In the genomic region with DNA sequence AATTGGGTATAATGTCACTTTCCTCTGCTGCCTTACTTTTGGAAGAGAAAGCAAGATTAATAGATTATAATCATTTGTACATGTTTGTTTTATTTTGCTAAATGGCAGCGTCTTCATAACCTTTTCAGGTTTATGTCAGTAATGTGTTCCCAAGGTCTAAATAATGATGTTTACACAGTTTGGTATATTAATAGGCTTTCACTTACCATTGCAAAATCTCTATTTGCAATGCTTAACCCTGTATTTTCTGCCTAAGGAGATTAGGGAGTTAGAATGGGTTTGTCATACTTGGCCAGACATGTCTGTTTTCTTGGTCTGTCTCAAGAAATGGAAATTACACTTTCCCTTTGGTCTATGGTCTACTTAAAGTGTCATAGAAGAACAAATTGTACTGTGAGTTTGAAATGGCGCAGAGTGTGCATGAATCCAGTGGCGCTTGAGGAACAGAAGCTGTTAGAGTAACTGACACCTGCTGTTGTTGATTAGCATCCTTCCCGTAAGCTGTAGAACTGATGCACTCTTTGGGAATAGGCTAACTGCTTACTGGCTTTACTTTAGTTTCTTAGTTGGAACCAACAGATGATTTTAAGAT, we compare ENCODE assay signal across 14 cellular contexts.
DNase-seq lines count a peak whose midpoint lies in the region; ATAC-seq lines count a peak whose summit lies in the region.
"Had no signal": no experiment of that assay in that cellular context is flagged by ENCODE, and none has a peak within 500 bp of the region (broad histone marks: within the 10 kb centered on the region; RNA-seq: fewer than 3 reads in every experiment).

No MANE protein-coding gene starts in this region.

- ATAC-seq in GM21786 (IDR thresholded peaks at IDR 0.05; ENCODE audit: unreplicated experiment) = no peak
- ATAC-seq: K562 had no signal

- DNase-seq in NCI-H748 (lab: John Stamatoyannopoulos, UW; ENCODE audit: unreplicated experiment) (peak; percentile 38), NCI-H748 treated with DMSO at 0.1 percent for 48 hours (lab: John Stamatoyannopoulos, UW) (no peak), NCI-H146 treated with DMSO at 0.1 percent for 48 hours (lab: John Stamatoyannopoulos, UW; ENCODE audit: unreplicated experiment) (peak; percentile 43), amniotic epithelial cell (ENCODE audit: low read depth) (peak; percentile 9), renal cortical epithelial cell (ENCODE audit: low read depth) (peak; percentile 45), occipital lobe (lab: John Stamatoyannopoulos, UW) (no peak), NCI-H345 (lab: John Stamatoyannopoulos, UW) (no peak)
- DNase-seq: CD4-positive, alpha-beta T cell; DMS53; GM23248; NCI-H2029; Peyer's patch had no signal

Comparison
In these comparisons a context has a peak if more than half of its experiments do, and no peak if none do; other contexts are left out.
1. DNase-seq: peak in NCI-H748 (single experiment), NCI-H146 treated with DMSO at 0.1 percent for 48 hours (single experiment), amniotic epithelial cell (single experiment) and renal cortical epithelial cell (single experiment); none in NCI-H748 treated with DMSO at 0.1 percent for 48 hours (single experiment), occipital lobe (single experiment) and NCI-H345 (single experiment).